1 cellular context compared by ENCODE assay signal in the genomic region with DNA sequence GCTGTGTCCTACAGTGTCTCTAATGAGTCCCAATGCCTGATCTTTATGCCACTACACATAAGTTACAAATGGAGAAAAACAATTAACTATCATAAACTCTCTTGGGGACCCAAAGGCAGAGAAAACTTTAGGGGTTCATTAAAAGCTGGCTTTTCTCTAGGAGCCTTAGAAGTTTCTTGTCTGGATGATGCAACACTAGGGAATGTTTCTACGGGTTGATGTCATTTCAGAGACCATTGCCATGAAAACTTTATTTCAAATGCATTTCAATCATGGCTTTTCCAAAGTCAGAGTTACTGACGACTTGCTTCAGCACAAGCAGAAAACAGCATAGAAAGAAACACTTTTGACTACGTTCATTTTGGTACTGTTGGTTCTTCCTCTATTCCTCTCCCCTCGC.
TF ChIP-seq lines count a peak whose summit lies in the region.

No MANE protein-coding gene starts in this region.

TF ChIP-seq in K562, 482 proteins besides CTCF, POLR2A, EP300 and RAD21:
- TF ChIP-seq ZSCAN32 (CRISPR knock-in tag; IDR thresholded peaks at IDR 0.05) (peak; percentile 81; the same call in 1 of the 2 replicates), ATF7 (IDR thresholded peaks at IDR 0.05) (peak; percentile 46; the same call in 1 of the 2 replicates), TEAD4 (IDR thresholded peaks at IDR 0.05; ENCODE audit: low read length) (no peak), TEAD4 (CRISPR knock-in tag; IDR thresholded peaks at IDR 0.05; ENCODE audit: borderline replicate concordance) (no peak), TRIM24 (IDR thresholded peaks at IDR 0.05) (peak; percentile 87 to 89), CEBPG (CRISPR knock-in tag; IDR thresholded peaks at IDR 0.05) (peak; percentile 62), CEBPG (tag; conservative IDR thresholded peaks at IDR 0.05 in 1 of 2, IDR thresholded peaks at IDR 0.05 in 1 of 2) (peak; percentile 81 to 95), ZNF518B (CRISPR knock-in tag; IDR thresholded peaks at IDR 0.05) (no peak), IRF9 (tag; IDR thresholded peaks at IDR 0.05) (peak; percentile 11; the same call in 1 of the 2 replicates), CEBPB (tag; IDR thresholded peaks at IDR 0.05) (peak; percentile 58), POLR2B (IDR thresholded peaks at IDR 0.05; ENCODE audit: low read depth, partially characterized antibody) (no peak), JUND (IDR thresholded peaks at IDR 0.05; ENCODE audit: borderline replicate concordance, low read depth, low read length) (peak; percentile 49; the same call in 1 of the 2 replicates), JUND (tag; IDR thresholded peaks at IDR 0.05; ENCODE audit: borderline replicate concordance, low read depth, low read length) (0 out of 3 replicates have a peak, but pooled peaks have one; percentile 15), BRF1 (IDR thresholded peaks at IDR 0.05; ENCODE audit: borderline replicate concordance, extremely low read depth, insufficient read length) (no peak), ZBTB40 (IDR thresholded peaks at IDR 0.05) (peak; percentile 79), ZBTB40 (CRISPR knock-in tag; IDR thresholded peaks at IDR 0.05) (no peak)
- TF ChIP-seq, protein P1, sequence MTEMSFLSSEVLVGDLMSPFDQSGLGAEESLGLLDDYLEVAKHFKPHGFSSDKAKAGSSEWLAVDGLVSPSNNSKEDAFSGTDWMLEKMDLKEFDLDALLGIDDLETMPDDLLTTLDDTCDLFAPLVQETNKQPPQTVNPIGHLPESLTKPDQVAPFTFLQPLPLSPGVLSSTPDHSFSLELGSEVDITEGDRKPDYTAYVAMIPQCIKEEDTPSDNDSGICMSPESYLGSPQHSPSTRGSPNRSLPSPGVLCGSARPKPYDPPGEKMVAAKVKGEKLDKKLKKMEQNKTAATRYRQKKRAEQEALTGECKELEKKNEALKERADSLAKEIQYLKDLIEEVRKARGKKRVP (CRISPR knock-in tag; IDR thresholded peaks at IDR 0.05): peak; percentile 67
- TF ChIP-seq, protein P2, sequence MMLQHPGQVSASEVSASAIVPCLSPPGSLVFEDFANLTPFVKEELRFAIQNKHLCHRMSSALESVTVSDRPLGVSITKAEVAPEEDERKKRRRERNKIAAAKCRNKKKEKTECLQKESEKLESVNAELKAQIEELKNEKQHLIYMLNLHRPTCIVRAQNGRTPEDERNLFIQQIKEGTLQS (IDR thresholded peaks at IDR 0.05): peak; percentile 92
- TF ChIP-seq, protein P2 (CRISPR knock-in tag; conservative IDR thresholded peaks at IDR 0.05): no peak
